17 cellular contexts compared by ENCODE assay signal in the genomic region with DNA sequence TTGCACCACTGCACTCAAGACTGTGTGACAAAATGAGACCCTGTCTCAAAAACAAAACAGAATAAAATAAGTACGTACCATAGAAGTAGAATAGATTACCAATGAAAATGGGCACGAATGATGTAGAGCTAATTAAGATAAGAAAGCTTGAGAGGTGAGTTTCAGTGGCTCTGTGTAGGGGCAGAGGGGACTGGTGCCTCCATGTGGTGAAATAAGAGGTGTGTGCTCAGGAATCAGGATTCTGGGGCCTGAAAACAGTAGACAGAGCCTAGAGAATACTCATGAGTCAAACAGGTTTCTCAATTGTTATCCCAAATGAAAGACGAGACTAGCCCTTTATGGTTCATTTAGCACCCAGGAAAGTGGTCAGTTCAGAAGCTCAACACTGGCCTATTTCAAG.
A peak's percentile ranks its signal among the peaks of the same experiment; 100 is the strongest.
DNase-seq lines count a peak whose midpoint lies in the region; ATAC-seq and TF ChIP-seq lines count a peak whose summit lies in the region.
"Had no signal": no experiment of that assay in that cellular context is flagged by ENCODE, and none has a peak within 500 bp of the region (broad histone marks: within the 10 kb centered on the region; RNA-seq: fewer than 3 reads in every experiment).

No MANE protein-coding gene starts in this region.

- peak overlapping the region; percentile 43 for H3K27ac Mint-ChIP-seq in activated naive CD4-positive, alpha-beta T cell treated with anti-CD3 and anti-CD28 coated beads, Interleukin-2, amount 50 U/mL, for 24 hours
- no peak overlapping the region for H3K27ac Mint-ChIP-seq in activated naive CD4-positive, alpha-beta T cell treated with anti-CD3 and anti-CD28 coated beads for 36 hours
- H3K27ac Mint-ChIP-seq: CD14-positive monocyte had no signal

- no peak for ATAC-seq in GM21367 (IDR thresholded peaks at IDR 0.05; ENCODE audit: unreplicated experiment)

- no peaks in the 10 kb centered on the region for H3K27me3 ChIP-seq in WERI-Rb-1 (ENCODE audit: insufficient read depth, low read depth, severe bottlenecking)
- H3K27me3 ChIP-seq: SJCRH30 had no signal

- H3K36me3 Mint-ChIP-seq in activated naive CD4-positive, alpha-beta T cell treated with anti-CD3 and anti-CD28 coated beads, Interleukin-2, amount 50 U/mL, for 24 hours = no peaks in the 10 kb centered on the region
- H3K36me3 Mint-ChIP-seq in activated naive CD4-positive, alpha-beta T cell treated with anti-CD3 and anti-CD28 coated beads for 36 hours (ENCODE audit: low read depth) = no peaks in the 10 kb centered on the region
- H3K36me3 Mint-ChIP-seq: CD14-positive monocyte had no signal

- no peaks in the 10 kb centered on the region for H3K36me3 ChIP-seq in WERI-Rb-1
- H3K36me3 ChIP-seq: SJCRH30 had no signal

- CTCF ChIA-PET in activated naive CD4-positive, alpha-beta T cell treated with anti-CD3 and anti-CD28 coated beads for 36 hours (lab: Charles Lee) = no interaction called here

- H3K4me1 Mint-ChIP-seq in activated naive CD4-positive, alpha-beta T cell treated with anti-CD3 and anti-CD28 coated beads, Interleukin-2, amount 50 U/mL, for 24 hours = no peaks in the 10 kb centered on the region
- H3K4me1 Mint-ChIP-seq in activated naive CD4-positive, alpha-beta T cell treated with anti-CD3 and anti-CD28 coated beads for 36 hours (ENCODE audit: low read depth) = no peaks in the 10 kb centered on the region
- H3K4me1 Mint-ChIP-seq: CD14-positive monocyte had no signal

- H3K9me3 Mint-ChIP-seq in activated naive CD4-positive, alpha-beta T cell treated with anti-CD3 and anti-CD28 coated beads, Interleukin-2, amount 50 U/mL, for 24 hours = no peaks in the 10 kb centered on the region
- H3K9me3 Mint-ChIP-seq in activated naive CD4-positive, alpha-beta T cell treated with anti-CD3 and anti-CD28 coated beads for 36 hours = no peaks in the 10 kb centered on the region

- intact Hi-C loops in activated naive CD4-positive, alpha-beta T cell treated with anti-CD3 and anti-CD28 coated beads for 36 hours (cut with micrococcal nuclease) = no loop called here

- H3K9me3 ChIP-seq in WERI-Rb-1 (ENCODE audit: severe bottlenecking) = no peaks in the 10 kb centered on the region
- H3K9me3 ChIP-seq: SJCRH30 had no signal

- no peaks in the 10 kb centered on the region for H3K27me3 Mint-ChIP-seq in activated naive CD4-positive, alpha-beta T cell treated with anti-CD3 and anti-CD28 coated beads, Interleukin-2, amount 50 U/mL, for 24 hours
- no peaks in the 10 kb centered on the region for H3K27me3 Mint-ChIP-seq in activated naive CD4-positive, alpha-beta T cell treated with anti-CD3 and anti-CD28 coated beads for 36 hours (ENCODE audit: low read depth)

- H3K4me3 Mint-ChIP-seq in activated naive CD4-positive, alpha-beta T cell treated with anti-CD3 and anti-CD28 coated beads, Interleukin-2, amount 50 U/mL, for 24 hours = no peak overlapping the region
- no peak overlapping the region for H3K4me3 Mint-ChIP-seq in activated naive CD4-positive, alpha-beta T cell treated with anti-CD3 and anti-CD28 coated beads for 36 hours
- H3K4me3 Mint-ChIP-seq: CD14-positive monocyte had no signal

- H3K27ac ChIP-seq in WERI-Rb-1 = no peak overlapping the region
- H3K27ac ChIP-seq: KMS-11, SJCRH30 had no signal

- no peak overlapping the region for H3K4me3 ChIP-seq in WERI-Rb-1 (ENCODE audit: low read depth, low read length)
- H3K4me3 ChIP-seq: SJCRH30 had no signal

- no peak for DNase-seq in activated naive CD4-positive, alpha-beta T cell treated with anti-CD3 and anti-CD28 coated beads for 36 hours
- DNase-seq in WERI-Rb-1 (no peak), iPS-NIHi7 (ENCODE audit: extremely low spot score) (peak; percentile 46), NCI-H2107 treated with DMSO at 0.1 percent for 48 hours (lab: John Stamatoyannopoulos, UW; ENCODE audit: unreplicated experiment) (no peak), NCI-H1417 (lab: John Stamatoyannopoulos, UW) (no peak)
- DNase-seq: DMS79; GOT3; IMR-90; NCI-H1105; NCI-H2029 treated with DMSO at 0.1 percent for 48 hours; NCI-H748 treated with DMSO at 0.1 percent for 48 hours; NK-92 treated with Interleukin-12 subunit alpha and Interleukin-12 subunit beta, amount 100 ng/mL, for 24 hours; SJCRH30 had no signal

- TF ChIP-seq CTCF in WERI-Rb-1 (IDR thresholded peaks at IDR 0.05; ENCODE audit: low read depth, low read length) = 0 out of 2 replicates have a peak, but pooled peaks have one; percentile 2
